Comparison of ENCODE assay signal across 1 cellular context in the genomic region with DNA sequence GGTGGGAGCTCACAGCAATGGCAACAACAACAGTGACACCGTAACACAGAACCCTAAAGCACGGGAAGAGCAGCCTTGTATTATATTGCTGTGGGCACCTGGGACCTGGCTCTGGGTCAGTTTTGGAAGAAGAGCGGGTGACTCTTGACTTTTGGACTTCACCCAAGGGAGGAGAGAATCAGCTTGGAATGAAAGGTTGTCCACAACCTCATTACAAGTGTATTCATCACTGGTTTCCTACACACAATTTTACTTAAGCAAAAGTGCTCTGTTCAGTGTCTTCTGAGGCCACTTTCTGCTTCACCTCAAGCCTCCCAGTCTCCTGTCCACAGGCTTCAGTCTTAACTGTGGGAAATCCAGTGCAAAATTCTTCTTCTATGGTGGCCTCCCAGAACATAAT.
TF ChIP-seq lines count a peak whose summit lies in the region.

No MANE protein-coding gene starts in this region.

TF ChIP-seq in SK-N-SH, 30 proteins besides CTCF, POLR2A, EP300 and RAD21 (continued from another document):
- TF ChIP-seq CHD2 (IDR thresholded peaks at IDR 0.05; ENCODE audit: low read length, partially characterized antibody) (no peak), FOXM1 (IDR thresholded peaks at IDR 0.05; ENCODE audit: low read depth) (0 out of 2 replicates have a peak, but pooled peaks have one; percentile 45), TCF12 (IDR thresholded peaks at IDR 0.05) (peak; percentile 79), JUND (IDR thresholded peaks at IDR 0.05) (no peak), FOSL2 (IDR thresholded peaks at IDR 0.05; ENCODE audit: borderline replicate concordance, low read depth) (peak; percentile 2; the same call in 1 of the 2 replicates)
- TF ChIP-seq, protein P1, sequence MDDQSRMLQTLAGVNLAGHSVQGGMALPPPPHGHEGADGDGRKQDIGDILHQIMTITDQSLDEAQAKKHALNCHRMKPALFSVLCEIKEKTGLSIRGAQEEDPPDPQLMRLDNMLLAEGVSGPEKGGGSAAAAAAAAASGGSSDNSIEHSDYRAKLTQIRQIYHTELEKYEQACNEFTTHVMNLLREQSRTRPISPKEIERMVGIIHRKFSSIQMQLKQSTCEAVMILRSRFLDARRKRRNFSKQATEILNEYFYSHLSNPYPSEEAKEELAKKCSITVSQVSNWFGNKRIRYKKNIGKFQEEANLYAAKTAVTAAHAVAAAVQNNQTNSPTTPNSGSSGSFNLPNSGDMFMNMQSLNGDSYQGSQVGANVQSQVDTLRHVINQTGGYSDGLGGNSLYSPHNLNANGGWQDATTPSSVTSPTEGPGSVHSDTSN (IDR thresholded peaks at IDR 0.05) = peak; percentile 55; the same call in 1 of the 2 replicates
- TF ChIP-seq, protein P2, sequence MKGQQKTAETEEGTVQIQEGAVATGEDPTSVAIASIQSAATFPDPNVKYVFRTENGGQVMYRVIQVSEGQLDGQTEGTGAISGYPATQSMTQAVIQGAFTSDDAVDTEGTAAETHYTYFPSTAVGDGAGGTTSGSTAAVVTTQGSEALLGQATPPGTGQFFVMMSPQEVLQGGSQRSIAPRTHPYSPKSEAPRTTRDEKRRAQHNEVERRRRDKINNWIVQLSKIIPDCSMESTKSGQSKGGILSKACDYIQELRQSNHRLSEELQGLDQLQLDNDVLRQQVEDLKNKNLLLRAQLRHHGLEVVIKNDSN (IDR thresholded peaks at IDR 0.05; ENCODE audit: borderline replicate concordance, low read depth) = no peak
